8 cellular contexts compared by ENCODE assay signal in the genomic region with DNA sequence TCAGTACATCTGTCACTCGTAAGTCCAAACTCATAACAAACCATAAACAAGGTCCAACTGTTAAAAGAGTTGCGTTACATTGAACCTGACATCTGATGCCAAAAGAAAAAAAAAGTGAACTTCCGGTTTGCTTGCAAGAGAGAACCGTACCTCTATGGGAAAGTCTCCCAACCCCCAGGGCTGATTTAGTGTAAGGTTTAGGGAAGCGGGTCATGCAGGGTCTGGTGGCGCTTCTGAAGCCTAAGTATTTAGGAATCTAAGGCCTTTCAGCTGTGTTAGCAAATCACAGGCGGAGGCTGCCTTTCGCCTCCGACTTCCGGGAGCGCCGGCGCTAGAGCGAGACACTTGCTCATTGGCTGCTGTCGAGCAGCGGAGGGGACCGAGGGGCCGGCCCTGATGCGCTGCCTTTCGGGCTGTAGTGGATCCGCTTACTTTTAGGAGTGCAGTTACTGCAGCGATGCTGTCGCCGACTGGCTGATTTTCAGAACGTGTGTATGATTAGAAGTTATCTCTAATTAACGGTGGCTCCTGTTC. TPM values are rescaled to one million over a fixed set of nuclear protein-coding genes. Genes with fewer than 3 reads are reported as not detected.
DNase-seq lines count a peak whose midpoint lies in the region; ATAC-seq lines count a peak whose summit lies in the region.

No MANE protein-coding gene starts in this region.

- DNase-seq in Ammon's horn (ENCODE audit: low spot score) (peak; percentile 95), GM19238 (ENCODE audit: insufficient read length, low spot score) (peak; percentile 87), NCI-H510A treated with DMSO at 0.1 percent for 48 hours (lab: John Stamatoyannopoulos, UW) (peak; percentile 79), kidney tubule cell (ENCODE audit: low spot score) (peak; percentile 89)
- peak; percentile 94 for DNase-seq in activated CD4-positive, alpha-beta T cell treated with anti-CD3 and anti-CD28 coated beads for 36 hours
- peak; percentile 77 to 84 for DNase-seq in stimulated activated CD4-positive, alpha-beta T cell treated with anti-CD3 and anti-CD28 coated beads, Interleukin-15, amount 100 ng/mL, for 48 hours (ENCODE audit: low read depth in 2 of 2)

- no peaks in the 10 kb centered on the region for H3K27me3 Mint-ChIP-seq in activated CD4-positive, alpha-beta T cell treated with anti-CD3 and anti-CD28 coated beads for 36 hours

- CTCF ChIA-PET in activated CD4-positive, alpha-beta T cell treated with anti-CD3 and anti-CD28 coated beads for 36 hours (lab: Charles Lee) = interaction anchor here (0.7 to 2.6 kb wide), 8 partner anchors 9 to 119 kb away, joined by 3 to 21 read pairs (median 4); partner anchors contain the start of gene RNF14

- peaks cover 3% of the 10 kb centered on the region for H3K36me3 Mint-ChIP-seq in activated CD4-positive, alpha-beta T cell treated with anti-CD3 and anti-CD28 coated beads for 36 hours (ENCODE audit: low read depth)

- peak overlapping the region; percentile 72 for H3K4me3 Mint-ChIP-seq in activated CD4-positive, alpha-beta T cell treated with anti-CD3 and anti-CD28 coated beads for 36 hours

- intact Hi-C loops in activated CD4-positive, alpha-beta T cell treated with anti-CD3 and anti-CD28 coated beads for 36 hours (cut with DNase I, micrococcal nuclease) = loop anchor here in 1 of 2 experiments (1.0 kb wide), 1 partner anchor 9 kb away; no protein-coding TSS in a partner anchor

- H3K27ac ChIP-seq in cingulate gyrus (ENCODE audit: low read depth, low read length) = peak overlapping the region; percentile 87

- H3K4me1 Mint-ChIP-seq in activated CD4-positive, alpha-beta T cell treated with anti-CD3 and anti-CD28 coated beads for 36 hours = peaks cover 19% of the 10 kb centered on the region

- peak overlapping the region; percentile 94 for H3K27ac Mint-ChIP-seq in activated CD4-positive, alpha-beta T cell treated with anti-CD3 and anti-CD28 coated beads for 36 hours

- peaks cover 6% of the 10 kb centered on the region for H3K9me3 Mint-ChIP-seq in activated CD4-positive, alpha-beta T cell treated with anti-CD3 and anti-CD28 coated beads for 36 hours (ENCODE audit: low read depth)

- POLR2A ChIA-PET in activated CD4-positive, alpha-beta T cell treated with anti-CD3 and anti-CD28 coated beads for 36 hours (lab: Charles Lee) = interaction anchor here (1.3 to 1.4 kb wide), 2 partner anchors 84 to 86 kb away, joined by 3 read pairs; no protein-coding TSS in a partner anchor

- ATAC-seq in HG03432 (IDR thresholded peaks at IDR 0.05; ENCODE audit: unreplicated experiment) = peak; percentile 100
- ATAC-seq in activated CD4-positive, alpha-beta T cell treated with anti-CD3 and anti-CD28 coated beads for 36 hours = peak; percentile 100

RNA-seq across cellular contexts. Expression of gene GNPDA1, which starts 12.0 kb away (rescaled TPM):
- total RNA-seq in activated CD4-positive, alpha-beta T cell treated with anti-CD3 and anti-CD28 coated beads for 36 hours = 10 to 100 TPM; 75.4 to 77.4 TPM

RNA-seq across cellular contexts. Expression of gene RNF14, which starts 55.9 kb away (rescaled TPM):
- total RNA-seq in activated CD4-positive, alpha-beta T cell treated with anti-CD3 and anti-CD28 coated beads for 36 hours = 10 to 100 TPM; 35.7 to 38.0 TPM

Comparison
In these comparisons a context has a peak if more than half of its experiments do, and no peak if none do; other contexts are left out.
1. Peak in every context shown above with its lines: DNase-seq, ATAC-seq and H3K27ac ChIP-seq.